In genomic region chr11:7442588-7443215, GRCh38 we compare ENCODE assay signal across 8 cellular contexts. TPM values are rescaled to one million over a fixed set of nuclear protein-coding genes. Genes with fewer than 3 reads are reported as not detected.
DNase-seq lines count a peak whose midpoint lies in the region; ATAC-seq and TF ChIP-seq lines count a peak whose summit lies in the region.

No MANE protein-coding gene starts in this region.

- H3K27ac Mint-ChIP-seq in activated CD4-positive, alpha-beta T cell treated with anti-CD3 and anti-CD28 coated beads for 36 hours = no peak overlapping the region

- no peaks in the 10 kb centered on the region for H3K9me3 ChIP-seq in colonic mucosa

- WGBS in lower leg skin, 2 donors = 31 to 36% methylated on average over 6 of the region's 6 CpGs

- POLR2A ChIA-PET in activated CD4-positive, alpha-beta T cell treated with anti-CD3 and anti-CD28 coated beads for 36 hours (lab: Charles Lee) = no interaction called here

- no peak overlapping the region for H3K4me3 Mint-ChIP-seq in activated CD4-positive, alpha-beta T cell treated with anti-CD3 and anti-CD28 coated beads for 36 hours

- H3K4me1 ChIP-seq in colonic mucosa = no peaks in the 10 kb centered on the region

- H3K9ac ChIP-seq in colonic mucosa (ENCODE audit: low read depth in 2 of 2, low read length in 2 of 2) = no peak overlapping the region

- no peaks in the 10 kb centered on the region for H3K4me1 Mint-ChIP-seq in activated CD4-positive, alpha-beta T cell treated with anti-CD3 and anti-CD28 coated beads for 36 hours

- no peaks in the 10 kb centered on the region for H3K9me3 Mint-ChIP-seq in activated CD4-positive, alpha-beta T cell treated with anti-CD3 and anti-CD28 coated beads for 36 hours (ENCODE audit: low read depth)

- H3K4me3 ChIP-seq in GM12875 (ENCODE audit: low read depth, low read length) (no peak overlapping the region), colonic mucosa (no peak overlapping the region), lower leg skin (ENCODE audit: low read depth, poor library complexity, severe bottlenecking) (no peak overlapping the region)

- H3K27me3 Mint-ChIP-seq in activated CD4-positive, alpha-beta T cell treated with anti-CD3 and anti-CD28 coated beads for 36 hours = no peaks in the 10 kb centered on the region

- H3K36me3 Mint-ChIP-seq in activated CD4-positive, alpha-beta T cell treated with anti-CD3 and anti-CD28 coated beads for 36 hours (ENCODE audit: low read depth) = no peaks in the 10 kb centered on the region

- no peak for TF ChIP-seq POLR2A in lower leg skin (IDR thresholded peaks at IDR 0.05)

- DNase-seq in 8988T (peak; percentile 65), NCI-H1930 (lab: John Stamatoyannopoulos, UW) (peak; percentile 48 to 56), colonic mucosa (peak; percentile 71), lower leg skin (ENCODE audit: low spot score in 2 of 2) (peak; percentile 63 to 93)
- DNase-seq in activated CD4-positive, alpha-beta T cell treated with anti-CD3 and anti-CD28 coated beads for 36 hours = peak; percentile 85
- DNase-seq in stimulated activated CD4-positive, alpha-beta T cell treated with anti-CD3 and anti-CD28 coated beads, TNF-alpha, amount 100 ng/mL, for 48 hours (ENCODE audit: low read depth in 3 of 3) = peak; percentile 38 to 58 (median 54)

- TF ChIP-seq CTCF in GM12875 (IDR thresholded peaks at IDR 0.05; ENCODE audit: borderline replicate concordance, insufficient read depth, low read depth, low read length) (peak; percentile 85), colonic mucosa (IDR thresholded peaks at IDR 0.05) (peak; percentile 68), lower leg skin (IDR thresholded peaks at IDR 0.05) (peak in 1 of 3 donors; percentile 22)

- peak; percentile 87 for ATAC-seq in HG02759 (IDR thresholded peaks at IDR 0.05; ENCODE audit: unreplicated experiment)
- peak; percentile 89 for ATAC-seq in activated CD4-positive, alpha-beta T cell treated with anti-CD3 and anti-CD28 coated beads for 36 hours

- no peaks in the 10 kb centered on the region for H3K36me3 ChIP-seq in colonic mucosa

- H3K27ac ChIP-seq in colonic mucosa = no peak overlapping the region

- intact Hi-C loops in activated CD4-positive, alpha-beta T cell treated with anti-CD3 and anti-CD28 coated beads for 36 hours (cut with DNase I, micrococcal nuclease) = loop anchor here (1.0 to 10.0 kb wide), 8 partner anchors 89 to 630 kb away; no protein-coding TSS in a partner anchor
- intact Hi-C loops in colonic mucosa (cut with DNase I) (loop anchor here (5.0 to 10.0 kb wide), 2 partner anchors 252 to 345 kb away; no protein-coding TSS in a partner anchor), lower leg skin (cut with DNase I; ENCODE audit: low total_unique reads) (loop anchor here (10.0 kb wide), 1 partner anchor 348 kb away; no protein-coding TSS in a partner anchor)

- H3K27me3 ChIP-seq in colonic mucosa = no peaks in the 10 kb centered on the region

- CTCF ChIA-PET in activated CD4-positive, alpha-beta T cell treated with anti-CD3 and anti-CD28 coated beads for 36 hours (lab: Charles Lee) = interaction anchor here (0.6 to 1.8 kb wide), 20 partner anchors 8 to 631 kb away, joined by 3 to 9 read pairs (median 4); no protein-coding TSS in a partner anchor

RNA-seq across cellular contexts. Expression of gene OLFML1, which starts 42.6 kb away (rescaled TPM):
- total RNA-seq in activated CD4-positive, alpha-beta T cell treated with anti-CD3 and anti-CD28 coated beads for 36 hours = not detected
- 1 to 10 TPM; 2.8 to 4.5 TPM for total RNA-seq in colonic mucosa
- total RNA-seq in lower leg skin = 1 to 10 TPM; 1.4 to 4.0 (median 2.7) TPM
